ENCODE assay signal across 19 cellular contexts in genomic region chr3:107997666-107998065, GRCh38.
"Had no signal": no experiment of that assay in that cellular context is flagged by ENCODE, and none has a peak within 500 bp of the region (broad histone marks: within the 10 kb centered on the region; RNA-seq: fewer than 3 reads in every experiment).

No MANE protein-coding gene starts in this region.

- H3K27me3 ChIP-seq: gastrocnemius medialis, heart right ventricle, spleen, tibial artery had no signal

- H3K27ac Mint-ChIP-seq: nephron; stimulated activated memory B cell treated with anti-CD40 and anti-IgM and Interleukin-4, amounts not matched to agents 10 μg/mL and 1 μg/mL and 100 μg/mL, for 72 hours; stimulated activated naive CD8-positive, alpha-beta T cell treated with anti-CD3 and anti-CD28 coated beads, Interleukin-15, Interleukin-2, amounts not matched to agents 100 ng/mL and 50 ng/mL, for 24 hours had no signal

- H3K36me3 ChIP-seq: gastrocnemius medialis, heart right ventricle, left ventricle myocardium inferior, lower lobe of right lung, prostate gland, spleen, tibial artery had no signal

- H3K4me3 ChIP-seq: gastrocnemius medialis, heart right ventricle, left ventricle myocardium inferior, lower lobe of right lung, prostate gland, spleen, tibial artery had no signal

- H3K4me1 ChIP-seq: gastrocnemius medialis, parathyroid adenoma, prostate gland, spleen, tibial artery had no signal

- H3K9ac ChIP-seq: parathyroid adenoma had no signal

- H3K4me3 Mint-ChIP-seq: nephron; stimulated activated memory B cell treated with anti-CD40 and anti-IgM and Interleukin-4, amounts not matched to agents 10 μg/mL and 1 μg/mL and 100 μg/mL, for 72 hours; stimulated activated naive CD8-positive, alpha-beta T cell treated with anti-CD3 and anti-CD28 coated beads, Interleukin-15, Interleukin-2, amounts not matched to agents 100 ng/mL and 50 ng/mL, for 24 hours had no signal

- H3K9me3 ChIP-seq: gastrocnemius medialis, heart right ventricle, left ventricle myocardium inferior, lower lobe of right lung, prostate gland, spleen, tibial artery had no signal

- H3K27me3 Mint-ChIP-seq: naive B cell; stimulated activated memory B cell treated with anti-CD40 and anti-IgM and Interleukin-4, amounts not matched to agents 10 μg/mL and 1 μg/mL and 100 μg/mL, for 72 hours; stimulated activated naive CD8-positive, alpha-beta T cell treated with anti-CD3 and anti-CD28 coated beads, Interleukin-15, Interleukin-2, amounts not matched to agents 100 ng/mL and 50 ng/mL, for 24 hours had no signal

- H2AFZ ChIP-seq: parathyroid adenoma had no signal

- H3K27ac ChIP-seq: gastrocnemius medialis, heart right ventricle, left ventricle myocardium inferior, lower lobe of right lung, parathyroid adenoma, prostate gland, spleen, tibial artery had no signal

- DNase-seq: effector memory CD4-positive, alpha-beta T cell; gastrocnemius medialis; heart right ventricle; hypothalamus; left cardiac atrium; left ventricle myocardium inferior; lower lobe of right lung; mesenchymal stem cell; naive B cell; spleen; stimulated activated CD4-positive, alpha-beta T cell treated with anti-CD3 and anti-CD28 coated beads, Interleukin-15, amount 100 ng/mL, for 24 hours; stimulated activated CD4-positive, alpha-beta T cell treated with anti-CD3 and anti-CD28 coated beads, Interleukin-1b, Interleukin-23, amount 100 ng/mL, for 48 hours; stimulated activated CD4-positive, alpha-beta T cell treated with anti-CD3 and anti-CD28 coated beads, Interleukin-4, amount 100 ng/mL, for 24 hours; tibial artery had no signal

- H3K79me2 ChIP-seq: parathyroid adenoma had no signal

- H3K36me3 Mint-ChIP-seq: naive B cell; stimulated activated memory B cell treated with anti-CD40 and anti-IgM and Interleukin-4, amounts not matched to agents 10 μg/mL and 1 μg/mL and 100 μg/mL, for 72 hours had no signal
